Comparison of ENCODE assay signal across 8 cellular contexts in genomic region chrX:40543661-40544328, GRCh38. TPM values are rescaled to one million over a fixed set of nuclear protein-coding genes. Genes with fewer than 3 reads are reported as not detected.
DNase-seq lines count a peak whose midpoint lies in the region; ATAC-seq and TF ChIP-seq lines count a peak whose summit lies in the region.

No MANE protein-coding gene starts in this region.

- peaks cover 32% of the 10 kb centered on the region for H3K9me3 Mint-ChIP-seq in endodermal cell

- TF ChIP-seq EP300 in Ishikawa (IDR thresholded peaks at IDR 0.05; ENCODE audit: borderline replicate concordance), result peak; percentile 63; the same call in 1 of the 2 replicates

- no peaks in the 10 kb centered on the region for H3K27me3 ChIP-seq in endodermal cell (ENCODE audit: control insufficient read depth, insufficient read depth, low read length, poor library complexity, severe bottlenecking)

- WGBS in endodermal cell (ENCODE audit: insufficient coverage in 1 of 2, insufficient read length in 1 of 2), 2 experiments, result 6% methylated on average over 6 of the region's 8 CpGs; no CpG with 5 or more reads in 1 of the 2 experiments

- DNase-seq in DMS 273 treated with DMSO at 0.1 percent for 48 hours (lab: John Stamatoyannopoulos, UW) (peak; percentile 21), RPMI7951 (ENCODE audit: low read depth) (peak; percentile 57), endodermal cell (no peak), mesenteric fat pad (ENCODE audit: low spot score) (peak; percentile 55), SW480 (ENCODE audit: low spot score) (no peak)
- DNase-seq in activated CD8-positive, alpha-beta memory T cell treated with anti-CD3 and anti-CD28 coated beads, Interleukin-2, amount 50 U/mL, for 4 hours, result no peak

- peak; percentile 82 for TF ChIP-seq RAD21 in Ishikawa (IDR thresholded peaks at IDR 0.05; ENCODE audit: low read depth)

- no peak overlapping the region for H3K4me3 Mint-ChIP-seq in endodermal cell

- no peak overlapping the region for H3K27ac Mint-ChIP-seq in endodermal cell

- no peak for ATAC-seq in GM19452 (IDR thresholded peaks at IDR 0.05; ENCODE audit: unreplicated experiment)

- H3K4me3 ChIP-seq in endodermal cell (ENCODE audit: low read length), result no peak overlapping the region

- peak; percentile 90 for TF ChIP-seq CTCF in endodermal cell (conservative IDR thresholded peaks at IDR 0.05)

- H3K27ac ChIP-seq in endodermal cell (ENCODE audit: low read depth, low read length), result no peak overlapping the region

- no peaks in the 10 kb centered on the region for H3K9me3 ChIP-seq in endodermal cell (ENCODE audit: control insufficient read depth, low read length)

- peaks cover 3% of the 10 kb centered on the region for H3K4me1 ChIP-seq in endodermal cell (ENCODE audit: control insufficient read depth, insufficient read depth, low read length)

- H3K36me3 ChIP-seq in endodermal cell (ENCODE audit: control insufficient read depth, insufficient read depth, low read length), result no peaks in the 10 kb centered on the region

- no peak overlapping the region for H3K9ac ChIP-seq in endodermal cell (ENCODE audit: extremely low read depth, low read length, poor library complexity, severe bottlenecking)

- H3K27me3 Mint-ChIP-seq in endodermal cell (ENCODE audit: insufficient read depth), result peaks cover 6% of the 10 kb centered on the region

- peaks cover 34% of the 10 kb centered on the region for H3K4me1 Mint-ChIP-seq in endodermal cell

- H3K36me3 Mint-ChIP-seq in endodermal cell (ENCODE audit: low read depth), result no peaks in the 10 kb centered on the region

TF ChIP-seq in Ishikawa, 13 proteins besides CTCF, POLR2A, EP300 and RAD21:
- TF ChIP-seq FOXM1 (IDR thresholded peaks at IDR 0.05; ENCODE audit: borderline replicate concordance, low read depth) (peak; percentile 27; the same call in 1 of the 2 replicates), TAF1 (IDR thresholded peaks at IDR 0.05; ENCODE audit: low read depth) (no peak), TCF12 (IDR thresholded peaks at IDR 0.05; ENCODE audit: low read depth) (peak; percentile 68; the same call in 1 of the 2 replicates), TEAD4 (IDR thresholded peaks at IDR 0.05) (0 out of 2 replicates have a peak, but pooled peaks have one; percentile 19)

RNA-seq across cellular contexts. Expression of gene ATP6AP2, which starts 37.0 kb away (rescaled TPM):
- total RNA-seq in RPMI7951 (2014; rRNA removed; shearing (Covaris generic)), result 181 and 233 TPM in 2 replicates
- total RNA-seq in endodermal cell, result 10 to 100 TPM; 67.0 to 82.2 TPM
- 75.2 TPM for polyA plus RNA-seq in endodermal cell (2013, experiment 1 of 2)
- 67.1 TPM for polyA plus RNA-seq in endodermal cell (2013, experiment 2 of 2)
- total RNA-seq in mesenteric fat pad, result 112 TPM

Comparison
In these comparisons a context has a peak if more than half of its experiments do, and no peak if none do; other contexts are left out.
1. DNase-seq: peak in DMS 273 treated with DMSO at 0.1 percent for 48 hours (single experiment), RPMI7951 (single experiment) and mesenteric fat pad (single experiment); none in endodermal cell (single experiment), activated CD8-positive, alpha-beta memory T cell treated with anti-CD3 and anti-CD28 coated beads, Interleukin-2, amount 50 U/mL, for 4 hours (single experiment) and SW480 (single experiment).